ENCODE assay signal across 8 cellular contexts in the genomic region with DNA sequence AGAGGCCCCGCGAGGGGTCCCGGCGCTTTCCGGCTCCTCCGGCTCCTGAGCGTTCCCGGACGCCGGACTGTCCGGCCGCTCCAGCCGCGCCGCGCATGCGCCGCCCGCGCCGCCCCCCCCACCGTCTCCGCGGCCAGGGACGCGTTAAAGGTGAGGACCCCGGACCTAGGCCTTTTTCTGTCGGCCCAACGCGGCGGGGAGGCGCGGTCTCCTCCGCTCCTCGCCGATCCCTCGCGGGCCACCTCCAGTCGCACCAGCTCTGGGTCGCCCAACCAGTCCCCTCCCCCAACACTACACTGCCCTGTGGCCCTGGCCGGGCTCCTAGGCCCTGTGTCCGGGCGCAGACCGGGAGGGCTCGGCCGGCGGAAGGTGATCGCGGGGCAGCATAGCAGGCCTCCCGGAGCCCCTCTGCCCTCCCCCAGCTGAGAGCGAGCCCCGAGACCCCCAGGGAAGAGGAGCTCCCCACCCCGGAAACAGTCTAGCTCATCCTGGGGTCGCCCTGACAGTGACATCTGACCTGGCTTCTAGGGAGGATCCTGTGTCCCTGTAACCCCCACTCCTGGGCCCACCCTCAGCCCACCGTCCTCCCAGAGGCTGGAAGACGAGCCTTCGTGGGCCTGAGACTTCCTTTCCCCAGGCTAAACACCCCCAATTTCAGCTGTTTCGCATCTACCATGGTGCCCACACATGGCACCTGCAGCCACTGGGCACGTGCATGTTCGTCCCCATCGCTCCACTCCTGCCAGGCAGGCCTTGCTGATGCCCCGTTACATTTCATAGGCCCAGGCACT. TPM values are rescaled to one million over a fixed set of nuclear protein-coding genes. Genes with fewer than 3 reads are reported as not detected.
DNase-seq lines count a peak whose midpoint lies in the region; ATAC-seq and TF ChIP-seq lines count a peak whose summit lies in the region.

No MANE protein-coding gene starts in this region.

- H3K4me3 Mint-ChIP-seq in Caco-2 (ENCODE audit: unreplicated experiment) = peak overlapping the region; percentile 82
- H3K4me3 Mint-ChIP-seq in stimulated activated naive CD8-positive, alpha-beta T cell treated with anti-CD3 and anti-CD28 coated beads, Interleukin-15, Interleukin-2, amounts not matched to agents 100 ng/mL and 50 ng/mL, for 24 hours = peak overlapping the region; percentile 12

- H3K27me3 Mint-ChIP-seq in Caco-2 (ENCODE audit: insufficient read depth, unreplicated experiment) = no peaks in the 10 kb centered on the region
- peaks cover 45% of the 10 kb centered on the region for H3K27me3 Mint-ChIP-seq in stimulated activated naive CD8-positive, alpha-beta T cell treated with anti-CD3 and anti-CD28 coated beads, Interleukin-15, Interleukin-2, amounts not matched to agents 100 ng/mL and 50 ng/mL, for 24 hours

- intact Hi-C loops in Caco-2 (cut with micrococcal nuclease; ENCODE audit: unreplicated experiment) = loop anchor here (1.0 to 2.0 kb wide), 3 partner anchors 15 to 45 kb away; a partner anchor contains a TSS
- intact Hi-C loops in colonic mucosa (cut with DNase I) = loop anchor here (5.0 kb wide), 1 partner anchor 36 kb away; no protein-coding TSS in a partner anchor

- peaks cover 21% of the 10 kb centered on the region for H3K4me1 Mint-ChIP-seq in Caco-2 (ENCODE audit: low read depth, unreplicated experiment)
- peaks cover 9% of the 10 kb centered on the region for H3K4me1 Mint-ChIP-seq in stimulated activated naive CD8-positive, alpha-beta T cell treated with anti-CD3 and anti-CD28 coated beads, Interleukin-15, Interleukin-2, amounts not matched to agents 100 ng/mL and 50 ng/mL, for 24 hours (ENCODE audit: low read depth)

- H3K27ac ChIP-seq in colonic mucosa = peak overlapping the region; percentile 84

- BruUV-seq in Caco-2 (replicated peaks; lab: Mats Ljungman, UMichigan) = TSS peak; percentile 80

- TF ChIP-seq CTCF in Caco-2 (IDR thresholded peaks at IDR 0.05; ENCODE audit: insufficient read depth in 1 of 2, low read depth in 1 of 2, low read length in 1 of 2, severe bottlenecking in 1 of 2, unreplicated experiment in 1 of 2) (peak in 1 of 2 experiments; percentile 19), colonic mucosa (IDR thresholded peaks at IDR 0.05) (no peak)

- H3K36me3 ChIP-seq in Caco-2 (ENCODE audit: control insufficient read depth, insufficient read depth, low read length) = peaks cover 5% of the 10 kb centered on the region; the same call in 1 of the 2 replicates
- no peaks in the 10 kb centered on the region for H3K36me3 ChIP-seq in colonic mucosa

- no peaks in the 10 kb centered on the region for H3K9me3 ChIP-seq in Caco-2
- H3K9me3 ChIP-seq in colonic mucosa = no peaks in the 10 kb centered on the region

- no peaks in the 10 kb centered on the region for H3K9me3 Mint-ChIP-seq in Caco-2 (ENCODE audit: unreplicated experiment)
- no peaks in the 10 kb centered on the region for H3K9me3 Mint-ChIP-seq in stimulated activated naive CD8-positive, alpha-beta T cell treated with anti-CD3 and anti-CD28 coated beads, Interleukin-15, Interleukin-2, amounts not matched to agents 100 ng/mL and 50 ng/mL, for 24 hours

- H3K27me3 ChIP-seq in Caco-2 (replicated peaks; ENCODE audit: control insufficient read depth, insufficient read depth, low read length) = no peaks in the 10 kb centered on the region
- H3K27me3 ChIP-seq in colonic mucosa = no peaks in the 10 kb centered on the region

- H3K4me3 ChIP-seq in Caco-2 (ENCODE audit: low read depth, low read length) (peak overlapping the region; percentile 89), colonic mucosa (peak overlapping the region; percentile 92)

- ATAC-seq in GM19023 (IDR thresholded peaks at IDR 0.05; ENCODE audit: unreplicated experiment) (peak; percentile 66), HG03066 (IDR thresholded peaks at IDR 0.05; ENCODE audit: low read depth, unreplicated experiment) (peak; percentile 61)

- DNase-seq in Caco-2 (peak; percentile 94 to 96), colonic mucosa (peak; percentile 66), left kidney (ENCODE audit: low read depth, low spot score) (peak; percentile 93), DMS79 (lab: John Stamatoyannopoulos, UW) (no peak)

- H3K9ac ChIP-seq in colonic mucosa (ENCODE audit: low read depth in 2 of 2, low read length in 2 of 2) = peak overlapping the region; percentile 35 to 80

- POLR2A ChIA-PET in Caco-2 (lab: Charles Lee) = interaction anchor here (0.5 to 1.5 kb wide), 3 partner anchors 15 to 69 kb away, joined by 4 to 10 read pairs (median 7); a partner anchor contains a TSS

- H3K36me3 Mint-ChIP-seq in Caco-2 (ENCODE audit: insufficient read depth, unreplicated experiment) = peaks cover 22% of the 10 kb centered on the region
- no peaks in the 10 kb centered on the region for H3K36me3 Mint-ChIP-seq in stimulated activated naive CD8-positive, alpha-beta T cell treated with anti-CD3 and anti-CD28 coated beads, Interleukin-15, Interleukin-2, amounts not matched to agents 100 ng/mL and 50 ng/mL, for 24 hours (ENCODE audit: low read depth)

- H3K4me1 ChIP-seq in Caco-2 (peaks cover 46% of the 10 kb centered on the region), colonic mucosa (peaks cover 29% of the 10 kb centered on the region)

- peak overlapping the region; percentile 95 for H3K27ac Mint-ChIP-seq in Caco-2 (ENCODE audit: unreplicated experiment)
- H3K27ac Mint-ChIP-seq in stimulated activated naive CD8-positive, alpha-beta T cell treated with anti-CD3 and anti-CD28 coated beads, Interleukin-15, Interleukin-2, amounts not matched to agents 100 ng/mL and 50 ng/mL, for 24 hours = no peak overlapping the region

- CTCF ChIA-PET in Caco-2 (lab: Charles Lee) = interaction anchor here (0.8 to 1.9 kb wide), 4 partner anchors 13 to 119 kb away, joined by 3 to 17 read pairs (median 4); no protein-coding TSS in a partner anchor

TF ChIP-seq in PFSK-1, 5 proteins besides CTCF, POLR2A, EP300 and RAD21:
- TF ChIP-seq POLR2AphosphoS5 (IDR thresholded peaks at IDR 0.05; ENCODE audit: low read depth, low read length) (peak; percentile 75; the same call in 1 of the 2 replicates), TAF1 (IDR thresholded peaks at IDR 0.05; ENCODE audit: borderline replicate concordance, insufficient read depth, low read length) (no peak), SIN3A (IDR thresholded peaks at IDR 0.05; ENCODE audit: borderline replicate concordance, insufficient read depth, low read length) (no peak), FOXP2 (optimal IDR thresholded peaks at IDR 0.05; ENCODE audit: borderline replicate concordance, extremely low read depth, extremely low read length, insufficient read depth) (peak; percentile 37)
- TF ChIP-seq, protein P1, sequence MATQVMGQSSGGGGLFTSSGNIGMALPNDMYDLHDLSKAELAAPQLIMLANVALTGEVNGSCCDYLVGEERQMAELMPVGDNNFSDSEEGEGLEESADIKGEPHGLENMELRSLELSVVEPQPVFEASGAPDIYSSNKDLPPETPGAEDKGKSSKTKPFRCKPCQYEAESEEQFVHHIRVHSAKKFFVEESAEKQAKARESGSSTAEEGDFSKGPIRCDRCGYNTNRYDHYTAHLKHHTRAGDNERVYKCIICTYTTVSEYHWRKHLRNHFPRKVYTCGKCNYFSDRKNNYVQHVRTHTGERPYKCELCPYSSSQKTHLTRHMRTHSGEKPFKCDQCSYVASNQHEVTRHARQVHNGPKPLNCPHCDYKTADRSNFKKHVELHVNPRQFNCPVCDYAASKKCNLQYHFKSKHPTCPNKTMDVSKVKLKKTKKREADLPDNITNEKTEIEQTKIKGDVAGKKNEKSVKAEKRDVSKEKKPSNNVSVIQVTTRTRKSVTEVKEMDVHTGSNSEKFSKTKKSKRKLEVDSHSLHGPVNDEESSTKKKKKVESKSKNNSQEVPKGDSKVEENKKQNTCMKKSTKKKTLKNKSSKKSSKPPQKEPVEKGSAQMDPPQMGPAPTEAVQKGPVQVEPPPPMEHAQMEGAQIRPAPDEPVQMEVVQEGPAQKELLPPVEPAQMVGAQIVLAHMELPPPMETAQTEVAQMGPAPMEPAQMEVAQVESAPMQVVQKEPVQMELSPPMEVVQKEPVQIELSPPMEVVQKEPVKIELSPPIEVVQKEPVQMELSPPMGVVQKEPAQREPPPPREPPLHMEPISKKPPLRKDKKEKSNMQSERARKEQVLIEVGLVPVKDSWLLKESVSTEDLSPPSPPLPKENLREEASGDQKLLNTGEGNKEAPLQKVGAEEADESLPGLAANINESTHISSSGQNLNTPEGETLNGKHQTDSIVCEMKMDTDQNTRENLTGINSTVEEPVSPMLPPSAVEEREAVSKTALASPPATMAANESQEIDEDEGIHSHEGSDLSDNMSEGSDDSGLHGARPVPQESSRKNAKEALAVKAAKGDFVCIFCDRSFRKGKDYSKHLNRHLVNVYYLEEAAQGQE (IDR thresholded peaks at IDR 0.05; ENCODE audit: insufficient read depth in 1 of 2, low read depth in 2 of 2, low read length in 2 of 2) = no peak

RNA-seq across cellular contexts. Expression of a gene that starts 14.7 kb away (rescaled TPM):
- total RNA-seq in Caco-2 (2022) (94.0 and 95.5 TPM in 2 replicates), colonic mucosa (100 to 1,000 TPM; 110 to 130 TPM)
- 58.0 TPM for polyA plus RNA-seq in PFSK-1 (2012; ENCODE audit: insufficient read length, low read depth)

RNA-seq across cellular contexts. Expression of a gene that starts 47.3 kb away (rescaled TPM):
- total RNA-seq in Caco-2 (2022) (not detected in 2 replicates), colonic mucosa (10 to 100 TPM in 1 of 2 donors, not detected in 1; 19.1 TPM)
- not detected for polyA plus RNA-seq in PFSK-1 (2012; ENCODE audit: insufficient read length, low read depth)

RNA-seq across cellular contexts. Expression of a gene that starts 59.1 kb away (rescaled TPM):
- total RNA-seq in Caco-2 (2022) = not detected in 2 replicates
- not detected for polyA plus RNA-seq in PFSK-1 (2012; ENCODE audit: insufficient read length, low read depth)
- 10 to 100 TPM in 1 of 2 donors, not detected in 1; 29.1 TPM for total RNA-seq in colonic mucosa
